Comparison of ENCODE assay signal across 1 cellular context in the genomic region with DNA sequence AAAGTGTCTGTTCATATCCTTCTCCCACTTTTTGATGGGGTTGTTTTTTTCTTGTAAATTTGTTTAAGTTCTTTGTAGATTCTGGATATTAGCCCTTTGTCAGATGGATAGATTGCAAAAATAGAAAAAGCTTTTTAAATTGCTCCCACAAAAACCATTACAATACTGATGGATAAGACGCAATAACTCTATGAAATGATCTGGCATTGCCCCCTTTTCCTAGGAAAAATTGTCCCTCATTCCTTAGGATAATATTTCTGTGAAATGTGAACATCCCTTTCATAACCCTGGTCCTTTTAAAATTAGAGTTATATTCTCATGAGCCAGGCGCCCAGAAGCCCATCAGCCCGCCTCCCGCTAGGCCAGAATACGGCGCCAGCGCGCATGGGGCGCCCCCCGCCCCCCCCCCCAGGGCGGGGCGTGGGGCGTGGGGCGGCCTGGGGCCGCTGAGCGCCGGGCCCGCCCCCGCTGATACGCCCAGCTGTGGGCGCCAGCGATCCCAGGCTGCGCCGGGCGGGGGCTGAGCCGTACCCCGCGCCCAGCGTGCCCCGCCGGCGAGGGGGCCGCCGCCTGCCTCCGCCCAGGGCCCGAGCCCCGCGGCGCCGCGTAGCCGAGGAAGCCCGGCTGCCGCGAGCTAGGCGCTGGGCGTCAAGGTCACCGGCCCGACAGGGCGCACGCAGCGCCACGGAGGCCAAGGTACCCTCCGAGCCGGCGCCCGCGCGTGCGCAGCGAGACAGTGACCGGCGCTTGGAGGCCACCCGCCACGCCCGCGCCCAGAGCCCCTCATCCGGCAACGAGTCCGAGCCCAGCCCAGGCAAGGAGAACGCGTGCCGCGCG.
TF ChIP-seq lines count a peak whose summit lies in the region.

No MANE protein-coding gene starts in this region.

TF ChIP-seq in GM23338, 12 proteins besides CTCF, POLR2A, EP300 and RAD21 (continued from another document):
- TF ChIP-seq, protein P1, sequence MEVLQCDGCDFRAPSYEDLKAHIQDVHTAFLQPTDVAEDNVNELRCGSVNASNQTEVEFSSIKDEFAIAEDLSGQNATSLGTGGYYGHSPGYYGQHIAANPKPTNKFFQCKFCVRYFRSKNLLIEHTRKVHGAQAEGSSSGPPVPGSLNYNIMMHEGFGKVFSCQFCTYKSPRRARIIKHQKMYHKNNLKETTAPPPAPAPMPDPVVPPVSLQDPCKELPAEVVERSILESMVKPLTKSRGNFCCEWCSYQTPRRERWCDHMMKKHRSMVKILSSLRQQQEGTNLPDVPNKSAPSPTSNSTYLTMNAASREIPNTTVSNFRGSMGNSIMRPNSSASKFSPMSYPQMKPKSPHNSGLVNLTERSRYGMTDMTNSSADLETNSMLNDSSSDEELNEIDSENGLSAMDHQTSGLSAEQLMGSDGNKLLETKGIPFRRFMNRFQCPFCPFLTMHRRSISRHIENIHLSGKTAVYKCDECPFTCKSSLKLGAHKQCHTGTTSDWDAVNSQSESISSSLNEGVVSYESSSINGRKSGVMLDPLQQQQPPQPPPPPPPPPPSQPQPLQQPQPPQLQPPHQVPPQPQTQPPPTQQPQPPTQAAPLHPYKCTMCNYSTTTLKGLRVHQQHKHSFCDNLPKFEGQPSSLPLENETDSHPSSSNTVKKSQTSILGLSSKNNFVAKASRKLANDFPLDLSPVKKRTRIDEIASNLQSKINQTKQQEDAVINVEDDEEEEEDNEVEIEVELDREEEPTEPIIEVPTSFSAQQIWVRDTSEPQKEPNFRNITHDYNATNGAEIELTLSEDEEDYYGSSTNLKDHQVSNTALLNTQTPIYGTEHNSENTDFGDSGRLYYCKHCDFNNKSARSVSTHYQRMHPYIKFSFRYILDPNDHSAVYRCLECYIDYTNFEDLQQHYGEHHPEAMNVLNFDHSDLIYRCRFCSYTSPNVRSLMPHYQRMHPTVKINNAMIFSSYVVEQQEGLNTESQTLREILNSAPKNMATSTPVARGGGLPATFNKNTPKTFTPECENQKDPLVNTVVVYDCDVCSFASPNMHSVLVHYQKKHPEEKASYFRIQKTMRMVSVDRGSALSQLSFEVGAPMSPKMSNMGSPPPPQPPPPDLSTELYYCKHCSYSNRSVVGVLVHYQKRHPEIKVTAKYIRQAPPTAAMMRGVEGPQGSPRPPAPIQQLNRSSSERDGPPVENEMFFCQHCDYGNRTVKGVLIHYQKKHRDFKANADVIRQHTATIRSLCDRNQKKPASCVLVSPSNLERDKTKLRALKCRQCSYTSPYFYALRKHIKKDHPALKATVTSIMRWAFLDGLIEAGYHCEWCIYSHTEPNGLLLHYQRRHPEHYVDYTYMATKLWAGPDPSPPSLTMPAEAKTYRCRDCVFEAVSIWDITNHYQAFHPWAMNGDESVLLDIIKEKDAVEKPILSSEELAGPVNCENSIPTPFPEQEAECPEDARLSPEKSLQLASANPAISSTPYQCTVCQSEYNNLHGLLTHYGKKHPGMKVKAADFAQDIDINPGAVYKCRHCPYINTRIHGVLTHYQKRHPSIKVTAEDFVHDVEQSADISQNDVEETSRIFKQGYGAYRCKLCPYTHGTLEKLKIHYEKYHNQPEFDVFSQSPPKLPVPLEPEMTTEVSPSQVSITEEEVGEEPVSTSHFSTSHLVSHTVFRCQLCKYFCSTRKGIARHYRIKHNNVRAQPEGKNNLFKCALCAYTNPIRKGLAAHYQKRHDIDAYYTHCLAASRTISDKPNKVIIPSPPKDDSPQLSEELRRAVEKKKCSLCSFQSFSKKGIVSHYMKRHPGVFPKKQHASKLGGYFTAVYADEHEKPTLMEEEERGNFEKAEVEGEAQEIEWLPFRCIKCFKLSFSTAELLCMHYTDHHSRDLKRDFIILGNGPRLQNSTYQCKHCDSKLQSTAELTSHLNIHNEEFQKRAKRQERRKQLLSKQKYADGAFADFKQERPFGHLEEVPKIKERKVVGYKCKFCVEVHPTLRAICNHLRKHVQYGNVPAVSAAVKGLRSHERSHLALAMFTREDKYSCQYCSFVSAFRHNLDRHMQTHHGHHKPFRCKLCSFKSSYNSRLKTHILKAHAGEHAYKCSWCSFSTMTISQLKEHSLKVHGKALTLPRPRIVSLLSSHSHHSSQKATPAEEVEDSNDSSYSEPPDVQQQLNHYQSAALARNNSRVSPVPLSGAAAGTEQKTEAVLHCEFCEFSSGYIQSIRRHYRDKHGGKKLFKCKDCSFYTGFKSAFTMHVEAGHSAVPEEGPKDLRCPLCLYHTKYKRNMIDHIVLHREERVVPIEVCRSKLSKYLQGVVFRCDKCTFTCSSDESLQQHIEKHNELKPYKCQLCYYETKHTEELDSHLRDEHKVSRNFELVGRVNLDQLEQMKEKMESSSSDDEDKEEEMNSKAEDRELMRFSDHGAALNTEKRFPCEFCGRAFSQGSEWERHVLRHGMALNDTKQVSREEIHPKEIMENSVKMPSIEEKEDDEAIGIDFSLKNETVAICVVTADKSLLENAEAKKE (CRISPR knock-in tag; IDR thresholded peaks at IDR 0.05), result no peak
- TF ChIP-seq CREB1 (CRISPR knock-in tag; IDR thresholded peaks at IDR 0.05; ENCODE audit: low read depth) (no peak), NANOG (IDR thresholded peaks at IDR 0.05; ENCODE audit: borderline replicate concordance) (no peak), EZH2phosphoT487 (IDR thresholded peaks at IDR 0.05; ENCODE audit: unreplicated experiment) (no peak), ZNF331 (CRISPR knock-in tag; IDR thresholded peaks at IDR 0.05; ENCODE audit: low read depth) (no peak), ZNF114 (CRISPR knock-in tag; IDR thresholded peaks at IDR 0.05) (no peak), POLR2AphosphoS5 (IDR thresholded peaks at IDR 0.05; ENCODE audit: low read depth) (no peak)
- TF ChIP-seq, protein P2, sequence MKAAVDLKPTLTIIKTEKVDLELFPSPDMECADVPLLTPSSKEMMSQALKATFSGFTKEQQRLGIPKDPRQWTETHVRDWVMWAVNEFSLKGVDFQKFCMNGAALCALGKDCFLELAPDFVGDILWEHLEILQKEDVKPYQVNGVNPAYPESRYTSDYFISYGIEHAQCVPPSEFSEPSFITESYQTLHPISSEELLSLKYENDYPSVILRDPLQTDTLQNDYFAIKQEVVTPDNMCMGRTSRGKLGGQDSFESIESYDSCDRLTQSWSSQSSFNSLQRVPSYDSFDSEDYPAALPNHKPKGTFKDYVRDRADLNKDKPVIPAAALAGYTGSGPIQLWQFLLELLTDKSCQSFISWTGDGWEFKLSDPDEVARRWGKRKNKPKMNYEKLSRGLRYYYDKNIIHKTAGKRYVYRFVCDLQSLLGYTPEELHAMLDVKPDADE (IDR thresholded peaks at IDR 0.05), result no peak
- TF ChIP-seq, protein P3, sequence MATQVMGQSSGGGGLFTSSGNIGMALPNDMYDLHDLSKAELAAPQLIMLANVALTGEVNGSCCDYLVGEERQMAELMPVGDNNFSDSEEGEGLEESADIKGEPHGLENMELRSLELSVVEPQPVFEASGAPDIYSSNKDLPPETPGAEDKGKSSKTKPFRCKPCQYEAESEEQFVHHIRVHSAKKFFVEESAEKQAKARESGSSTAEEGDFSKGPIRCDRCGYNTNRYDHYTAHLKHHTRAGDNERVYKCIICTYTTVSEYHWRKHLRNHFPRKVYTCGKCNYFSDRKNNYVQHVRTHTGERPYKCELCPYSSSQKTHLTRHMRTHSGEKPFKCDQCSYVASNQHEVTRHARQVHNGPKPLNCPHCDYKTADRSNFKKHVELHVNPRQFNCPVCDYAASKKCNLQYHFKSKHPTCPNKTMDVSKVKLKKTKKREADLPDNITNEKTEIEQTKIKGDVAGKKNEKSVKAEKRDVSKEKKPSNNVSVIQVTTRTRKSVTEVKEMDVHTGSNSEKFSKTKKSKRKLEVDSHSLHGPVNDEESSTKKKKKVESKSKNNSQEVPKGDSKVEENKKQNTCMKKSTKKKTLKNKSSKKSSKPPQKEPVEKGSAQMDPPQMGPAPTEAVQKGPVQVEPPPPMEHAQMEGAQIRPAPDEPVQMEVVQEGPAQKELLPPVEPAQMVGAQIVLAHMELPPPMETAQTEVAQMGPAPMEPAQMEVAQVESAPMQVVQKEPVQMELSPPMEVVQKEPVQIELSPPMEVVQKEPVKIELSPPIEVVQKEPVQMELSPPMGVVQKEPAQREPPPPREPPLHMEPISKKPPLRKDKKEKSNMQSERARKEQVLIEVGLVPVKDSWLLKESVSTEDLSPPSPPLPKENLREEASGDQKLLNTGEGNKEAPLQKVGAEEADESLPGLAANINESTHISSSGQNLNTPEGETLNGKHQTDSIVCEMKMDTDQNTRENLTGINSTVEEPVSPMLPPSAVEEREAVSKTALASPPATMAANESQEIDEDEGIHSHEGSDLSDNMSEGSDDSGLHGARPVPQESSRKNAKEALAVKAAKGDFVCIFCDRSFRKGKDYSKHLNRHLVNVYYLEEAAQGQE (IDR thresholded peaks at IDR 0.05; ENCODE audit: unreplicated experiment), result no peak
